Comparison of ENCODE assay signal across 13 cellular contexts in genomic region chr17:77399319-77399959, GRCh38.
DNase-seq lines count a peak whose midpoint lies in the region; ATAC-seq and TF ChIP-seq lines count a peak whose summit lies in the region.
"Had no signal": no experiment of that assay in that cellular context is flagged by ENCODE, and none has a peak within 500 bp of the region (broad histone marks: within the 10 kb centered on the region; RNA-seq: fewer than 3 reads in every experiment).

No MANE protein-coding gene starts in this region.

- TF ChIP-seq EP300 in sigmoid colon (IDR thresholded peaks at IDR 0.05) = no peak

- peaks cover 0 to 2% (median 0%) of the 10 kb centered on the region in 8 donors for H3K9me3 Mint-ChIP-seq in CD4-positive, alpha-beta memory T cell
- H3K9me3 Mint-ChIP-seq in effector memory CD8-positive, alpha-beta T cell = no peaks in the 10 kb centered on the region

- no peak for TF ChIP-seq CTCF in sigmoid colon (IDR thresholded peaks at IDR 0.05)

- H3K27ac ChIP-seq in CD4-positive, alpha-beta memory T cell (ENCODE audit: low read depth, low read length) = peak overlapping the region; percentile 54
- H3K27ac ChIP-seq in KOPT-K1 (ENCODE audit: low read depth, low read length, poor library complexity, severe bottlenecking) = peak overlapping the region; percentile 74
- peak overlapping the region; percentile 66 to 100 (median 98) for H3K27ac ChIP-seq in sigmoid colon
- H3K27ac ChIP-seq in trophoblast cell (ENCODE audit: low read depth, low read length) = no peak overlapping the region

- CTCF ChIA-PET in CD4-positive, alpha-beta memory T cell (lab: Charles Lee; ENCODE audit: partially characterized antibody) = interaction anchor here (0.6 to 6.4 kb wide), 38 partner anchors 10 to 1319 kb away, joined by 3 to 97 read pairs (median 8); partner anchors contain the start of gene TNRC6C

- ATAC-seq in effector memory CD8-positive, alpha-beta T cell (replicated peaks) = no peak
- ATAC-seq in sciatic nerve = no peak

- intact Hi-C loops in CD4-positive, alpha-beta memory T cell (cut with micrococcal nuclease) = no loop called here
- intact Hi-C loops in sigmoid colon (cut with DNase I) (no loop called here), sciatic nerve (cut with DNase I) (no loop called here)

- no peak overlapping the region for H2AFZ ChIP-seq in trophoblast cell (ENCODE audit: insufficient read depth, low read length, poor library complexity)

- H3K4ac ChIP-seq in trophoblast cell (ENCODE audit: low read depth, low read length) = no peak overlapping the region

- no peaks in the 10 kb centered on the region for H3K9me3 ChIP-seq in CD4-positive, alpha-beta memory T cell (ENCODE audit: control insufficient read depth in 1 of 2, low read length in 2 of 2)
- H3K9me3 ChIP-seq in KOPT-K1 (ENCODE audit: insufficient read depth, low read length, poor library complexity, severe bottlenecking) (no peaks in the 10 kb centered on the region), sigmoid colon (no peaks in the 10 kb centered on the region), trophoblast cell (ENCODE audit: insufficient read depth, low read depth, low read length) (peaks cover 3% of the 10 kb centered on the region)

- H3K4me3 ChIP-seq in CD4-positive, alpha-beta memory T cell (ENCODE audit: low read length in 2 of 2) = no peak overlapping the region
- H3K4me3 ChIP-seq in sigmoid colon = no peak overlapping the region
- H3K4me3 ChIP-seq in trophoblast cell (ENCODE audit: low read depth, low read length) = no peak overlapping the region

- H4K91ac ChIP-seq in trophoblast cell (ENCODE audit: low read depth, low read length) = no peak overlapping the region

- H2AK5ac ChIP-seq in trophoblast cell (ENCODE audit: low read length) = no peak overlapping the region

- H3K9ac ChIP-seq in trophoblast cell (ENCODE audit: low read length) = no peak overlapping the region

- H2BK12ac ChIP-seq in trophoblast cell (ENCODE audit: low read length) = no peak overlapping the region

- H4K8ac ChIP-seq in trophoblast cell (ENCODE audit: low read depth, low read length) = no peak overlapping the region

- peaks cover 100% of the 10 kb centered on the region for H3K4me1 ChIP-seq in CD4-positive, alpha-beta memory T cell (ENCODE audit: insufficient read depth, low read length)
- peaks cover 0 to 95% (median 79%) of the 10 kb centered on the region in 4 donors for H3K4me1 ChIP-seq in sigmoid colon
- H3K4me1 ChIP-seq in trophoblast cell (ENCODE audit: control insufficient read depth in 1 of 2, insufficient read depth in 2 of 2, low read length in 2 of 2) = peaks cover under 1 to 6% of the 10 kb centered on the region in 2 experiments

- DNase-seq in CD4-positive, alpha-beta memory T cell = no peak
- no peak for DNase-seq in effector memory CD8-positive, alpha-beta T cell
- DNase-seq in sigmoid colon = no peak
- no peak for DNase-seq in SK-N-DZ (ENCODE audit: low spot score)
- DNase-seq in trophoblast cell = no peak
- no peak for DNase-seq in NCI-H1048 (lab: John Stamatoyannopoulos, UW)
- no peak for DNase-seq in sciatic nerve (ENCODE audit: low spot score)
- DNase-seq: IMR-90; mammary epithelial cell; NCI-H146; SHP77 treated with DMSO at 0.1 percent for 48 hours; stimulated activated CD4-positive, alpha-beta T cell treated with anti-CD3 and anti-CD28 coated beads, Interleukin-4, amount 100 ng/mL, for 1 hour had no signal

- H3K18ac ChIP-seq in trophoblast cell (ENCODE audit: low read length) = no peak overlapping the region

- no peak overlapping the region for H4K12ac ChIP-seq in trophoblast cell (ENCODE audit: low read depth, low read length)

- H3K4me1 Mint-ChIP-seq in CD4-positive, alpha-beta memory T cell = peaks cover 55 to 97% (median 84%) of the 10 kb centered on the region in 4 donors
- peaks cover 72 to 76% of the 10 kb centered on the region in 2 donors for H3K4me1 Mint-ChIP-seq in effector memory CD8-positive, alpha-beta T cell (ENCODE audit: low read depth in 2 of 2)

- peak overlapping the region; percentile 91 to 96 (median 95) for H3K27ac Mint-ChIP-seq in CD4-positive, alpha-beta memory T cell
- H3K27ac Mint-ChIP-seq in effector memory CD8-positive, alpha-beta T cell = peak overlapping the region; percentile 81 to 91

- TF ChIP-seq POLR2A in sigmoid colon (IDR thresholded peaks at IDR 0.05) = no peak

- peak overlapping the region in 7 of 8 donors; percentile 86 to 93 (median 92) for H3K4me3 Mint-ChIP-seq in CD4-positive, alpha-beta memory T cell
- peak overlapping the region; percentile 88 to 92 for H3K4me3 Mint-ChIP-seq in effector memory CD8-positive, alpha-beta T cell

- H3K79me2 ChIP-seq in trophoblast cell (ENCODE audit: control insufficient read depth, insufficient read depth, low read length, poor library complexity) = peaks cover 2% of the 10 kb centered on the region

- H3K27me3 Mint-ChIP-seq in CD4-positive, alpha-beta memory T cell = no peaks in the 10 kb centered on the region
- H3K27me3 Mint-ChIP-seq in effector memory CD8-positive, alpha-beta T cell = no peaks in the 10 kb centered on the region

- no peak overlapping the region for H2BK120ac ChIP-seq in trophoblast cell (ENCODE audit: insufficient read depth, low read length, poor library complexity)

- H2BK5ac ChIP-seq in trophoblast cell (ENCODE audit: low read depth, low read length, poor library complexity) = no peak overlapping the region

- H3K79me1 ChIP-seq in trophoblast cell (ENCODE audit: low read length) = peaks cover under 1% of the 10 kb centered on the region

- H3K27me3 ChIP-seq in CD4-positive, alpha-beta memory T cell (ENCODE audit: insufficient read depth, low read length) = no peaks in the 10 kb centered on the region
- H3K27me3 ChIP-seq in sigmoid colon (no peaks in the 10 kb centered on the region), trophoblast cell (ENCODE audit: insufficient read depth, low read length) (no peaks in the 10 kb centered on the region)

- H3K36me3 ChIP-seq in CD4-positive, alpha-beta memory T cell (ENCODE audit: insufficient read depth, low read length) = peaks cover 18% of the 10 kb centered on the region
- peaks cover 11% of the 10 kb centered on the region; the same call in 1 of the 2 replicates for H3K36me3 ChIP-seq in KOPT-K1 (ENCODE audit: insufficient read depth, low read length)
- peaks cover 0 to 13% (median 9%) of the 10 kb centered on the region in 4 donors for H3K36me3 ChIP-seq in sigmoid colon
- H3K36me3 ChIP-seq in trophoblast cell (ENCODE audit: control insufficient read depth in 1 of 2, insufficient read depth in 2 of 2, low read length in 2 of 2) = peaks cover 11 to 26% of the 10 kb centered on the region in 2 experiments

- POLR2A ChIA-PET in CD4-positive, alpha-beta memory T cell (lab: Charles Lee; ENCODE audit: partially characterized antibody) = interaction anchor here (0.9 to 97.0 kb wide), 16 partner anchors 8 to 731 kb away, joined by 3 to 6031 read pairs (median 8); partner anchors contain the start of genes TMC8 and TNRC6C

- H3K36me3 Mint-ChIP-seq in CD4-positive, alpha-beta memory T cell = peaks cover 18 to 43% of the 10 kb centered on the region in 2 donors
- peaks cover 29% of the 10 kb centered on the region for H3K36me3 Mint-ChIP-seq in effector memory CD8-positive, alpha-beta T cell (ENCODE audit: insufficient read depth)

- WGBS in sigmoid colon, 2 donors = 88 to 94% methylated on average over 16 of the region's 16 CpGs
- WGBS in trophoblast cell (ENCODE audit: extremely low coverage, insufficient coverage, insufficient read length) = no CpG with 5 or more reads among the region's 16 CpGs

- H3K14ac ChIP-seq in trophoblast cell (ENCODE audit: low read length) = no peak overlapping the region

- no peak overlapping the region for H3K4me2 ChIP-seq in trophoblast cell (ENCODE audit: low read length)

- no peak overlapping the region for H3K23ac ChIP-seq in trophoblast cell (ENCODE audit: low read length)
